Comparison of ENCODE assay signal across 4 cellular contexts in the genomic region with DNA sequence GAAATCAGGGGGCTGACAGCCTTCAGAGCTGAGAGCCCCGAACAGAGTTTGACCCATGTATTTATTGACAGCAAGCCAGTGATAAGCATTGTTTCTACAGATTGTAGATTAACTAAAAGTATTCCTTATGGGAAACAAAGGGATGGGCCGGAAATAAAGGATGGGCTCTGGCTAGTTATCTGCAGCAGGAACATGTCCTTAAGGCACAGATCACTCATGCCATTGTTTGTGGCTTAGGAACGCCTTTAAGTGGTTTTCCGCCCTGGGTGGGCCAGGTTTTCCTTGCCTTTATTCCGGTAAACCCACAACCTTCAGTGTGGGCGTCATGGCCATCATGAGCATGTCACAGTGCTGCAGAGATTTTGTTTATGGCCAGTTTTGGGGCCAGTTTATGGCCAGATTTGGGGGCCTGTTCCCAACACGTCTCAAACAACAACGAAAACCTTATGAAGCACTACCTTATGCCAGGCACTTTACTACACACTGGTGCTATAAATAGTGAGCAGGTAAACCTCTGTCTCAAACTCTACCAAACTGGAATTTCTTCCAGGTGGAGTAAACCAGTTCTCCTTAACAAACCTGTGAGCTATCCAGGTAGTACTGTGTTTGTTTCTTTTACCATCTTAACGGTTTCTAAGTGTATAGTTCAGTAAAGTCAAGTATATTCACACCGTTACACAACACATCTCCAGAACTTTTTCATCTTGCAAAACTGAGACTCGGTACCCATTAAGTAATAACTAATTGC. TPM values are rescaled to one million over a fixed set of nuclear protein-coding genes. Genes with fewer than 3 reads are reported as not detected.
"Had no signal": no experiment of that assay in that cellular context is flagged by ENCODE, and none has a peak within 500 bp of the region (broad histone marks: within the 10 kb centered on the region; RNA-seq: fewer than 3 reads in every experiment).

No MANE protein-coding gene starts in this region.

RNA-seq across cellular contexts. Expression of a gene that starts 18.7 kb away (rescaled TPM):
- total RNA-seq: GM23248, H4, H7, HT-29 had no signal
- polyA plus RNA-seq: GM23248 had no signal
